In genomic region chr7:5528071-5528814, GRCh38 we compare ENCODE assay signal across 8 cellular contexts. TPM values are rescaled to one million over a fixed set of nuclear protein-coding genes. Genes with fewer than 3 reads are reported as not detected.
DNase-seq lines count a peak whose midpoint lies in the region; ATAC-seq, FAIRE-seq and TF ChIP-seq lines count a peak whose summit lies in the region.

No MANE protein-coding gene starts in this region.

- TF ChIP-seq CTCF in body of pancreas (IDR thresholded peaks at IDR 0.05) = no peak
- no peak for TF ChIP-seq CTCF in kidney (IDR thresholded peaks at IDR 0.05; ENCODE audit: borderline replicate concordance, extremely low read depth, insufficient read depth)

- peak overlapping the region; percentile 94 to 96 for H3K9ac ChIP-seq in kidney (ENCODE audit: low read length in 2 of 2)

- H3K9me3 ChIP-seq in body of pancreas (no peaks in the 10 kb centered on the region), kidney (ENCODE audit: control insufficient read depth in 1 of 2, low read length in 2 of 2) (no peaks in the 10 kb centered on the region)

- H3K27me3 ChIP-seq in body of pancreas = no peaks in the 10 kb centered on the region

- H3K36me3 ChIP-seq in body of pancreas (replicated peaks in 1 of 2; ENCODE audit: insufficient read depth in 1 of 2, low read depth in 2 of 2) = peaks cover 14 to 21% of the 10 kb centered on the region in 2 donors
- peaks cover 24 to 41% of the 10 kb centered on the region in 2 donors for H3K36me3 ChIP-seq in kidney (ENCODE audit: control insufficient read depth in 1 of 2, insufficient read depth in 2 of 2, low read length in 2 of 2)

- H3K4me3 ChIP-seq in body of pancreas (peak overlapping the region; percentile 88 to 90), kidney (ENCODE audit: low read length in 2 of 2) (peak overlapping the region; percentile 58 to 90)

- no peak for ATAC-seq in body of pancreas
- no peak for ATAC-seq in HG03565 (IDR thresholded peaks at IDR 0.05; ENCODE audit: unreplicated experiment)

- intact Hi-C loops in body of pancreas (cut with DNase I) = no loop called here
- intact Hi-C loops in kidney (cut with DNase I) = no loop called here

- peak overlapping the region; percentile 97 to 100 (median 100) for H3K27ac ChIP-seq in body of pancreas
- peak overlapping the region; percentile 100 for H3K27ac ChIP-seq in kidney (ENCODE audit: low read depth in 2 of 2, low read length in 2 of 2)

- FAIRE-seq in kidney (lab: Jason Lieb, UNC) = no peak

- DNase-seq in EH (ENCODE audit: low read depth) (peak; percentile 58), RPMI8226 (peak; percentile 25), body of pancreas (peak in 3 of 4 donors; percentile 42 to 61 (median 59)), kidney (peak; percentile 82), DMS79 (lab: John Stamatoyannopoulos, UW) (no peak), AG08396 (ENCODE audit: low spot score) (no peak)
- peak; percentile 58 for DNase-seq in stimulated activated CD8-positive, alpha-beta memory T cell treated with anti-CD3 and anti-CD28 coated beads, Interleukin-4, amount 100 ng/mL, for 48 hours

- H3K4me1 ChIP-seq in body of pancreas (peaks cover 51% of the 10 kb centered on the region), kidney (ENCODE audit: control insufficient read depth in 1 of 2, insufficient read depth in 1 of 2, low read depth in 1 of 2, low read length in 2 of 2) (peaks cover 0 to 33% of the 10 kb centered on the region in 2 donors)

- WGBS in body of pancreas, 2 donors = 58 to 60% methylated on average over 6 to 34 of the region's 34 CpGs

- TF ChIP-seq POLR2A in body of pancreas (IDR thresholded peaks at IDR 0.05) = peak in 2 of 3 donors; percentile 6 to 12

RNA-seq across cellular contexts. Expression of gene ACTB, which starts 2.2 kb away (rescaled TPM):
- total RNA-seq in body of pancreas (1,000 to 10,000 TPM; 1,033 to 1,984 TPM), kidney (3,873 TPM)
- 2,804 TPM for polyA plus RNA-seq in kidney (ENCODE audit: insufficient read depth, low read depth, low replicate concordance)

RNA-seq across cellular contexts. Expression of gene FBXL18, which starts 14.6 kb away (rescaled TPM):
- 10 to 100 TPM in 1 of 2 donors, 1 to 10 TPM in 1; 5.2 to 11.5 TPM for total RNA-seq in body of pancreas
- total RNA-seq in kidney = 11.6 TPM
- 1.4 TPM for polyA plus RNA-seq in kidney (ENCODE audit: insufficient read depth, low read depth, low replicate concordance)

Comparison
In these comparisons a context has a peak if more than half of its experiments do, and no peak if none do; other contexts are left out.
1. DNase-seq: peak in EH (single experiment), RPMI8226 (single experiment), body of pancreas (3 of 4), kidney (single experiment) and stimulated activated CD8-positive, alpha-beta memory T cell treated with anti-CD3 and anti-CD28 coated beads, Interleukin-4, amount 100 ng/mL, for 48 hours (single experiment); none in DMS79 (single experiment) and AG08396 (single experiment).